Comparison of ENCODE assay signal across 21 cellular contexts in genomic region chr18:10279905-10280658, GRCh38.
"Had no signal": no experiment of that assay in that cellular context is flagged by ENCODE, and none has a peak within 500 bp of the region (broad histone marks: within the 10 kb centered on the region; RNA-seq: fewer than 3 reads in every experiment).

No MANE protein-coding gene starts in this region.

- H3K4me3 ChIP-seq: adrenal gland, SK-N-MC had no signal

- ATAC-seq: activated CD8-positive, alpha-beta T cell treated with anti-CD3 and anti-CD28 coated beads for 36 hours; PC-3; T-cell had no signal

- H3K27ac Mint-ChIP-seq: activated CD8-positive, alpha-beta T cell treated with anti-CD3 and anti-CD28 coated beads for 36 hours; activated naive CD8-positive, alpha-beta T cell treated with anti-CD3 and anti-CD28 coated beads, Interleukin-2, amount 10 ng/mL, durations not matched to agents 7 days and 5 days; T-cell had no signal

- DNase-seq: activated CD4-positive, alpha-beta T cell treated with anti-CD3 and anti-CD28 coated beads, Interleukin-2, amount 50 U/mL, for 1 hour; activated CD4-positive, CD25-positive, alpha-beta regulatory T cell; activated CD8-positive, alpha-beta memory T cell treated with anti-CD3 and anti-CD28 coated beads, Interleukin-2, amount 50 U/mL, for 48 hours; activated CD8-positive, alpha-beta T cell treated with anti-CD3 and anti-CD28 coated beads for 36 hours; activated naive CD4-positive, alpha-beta T cell treated with anti-CD3 and anti-CD28 coated beads, Interleukin-2, amount 50 U/mL, for 16 hours; activated naive CD8-positive, alpha-beta T cell treated with anti-CD3 and anti-CD28 coated beads, Interleukin-2, amount 10 ng/mL, durations not matched to agents 7 days and 5 days; activated T-cell treated with anti-CD3 and anti-CD28 coated beads, Interleukin-2, amount 50 U/mL, for 1 hour; adrenal gland; anterior cingulate cortex; IMR-90; KG1; NCI-H1092; NCI-H1417; NCI-H187; NCI-H2081; NCI-H446; NCI-H524; PC-3; T-cell had no signal

- H3K36me3 ChIP-seq: adrenal gland had no signal

- H3K27ac ChIP-seq: adrenal gland, SK-N-MC, VCaP had no signal

- H3K4me1 ChIP-seq: adrenal gland had no signal

- H3K27me3 ChIP-seq: adrenal gland had no signal

- H3K36me3 Mint-ChIP-seq: activated naive CD8-positive, alpha-beta T cell treated with anti-CD3 and anti-CD28 coated beads, Interleukin-2, amount 10 ng/mL, durations not matched to agents 7 days and 5 days; T-cell had no signal

- H3K9me3 ChIP-seq: adrenal gland had no signal

- H3K4me3 Mint-ChIP-seq: activated CD8-positive, alpha-beta T cell treated with anti-CD3 and anti-CD28 coated beads for 36 hours; activated naive CD8-positive, alpha-beta T cell treated with anti-CD3 and anti-CD28 coated beads, Interleukin-2, amount 10 ng/mL, durations not matched to agents 7 days and 5 days; T-cell had no signal

- H3K27me3 Mint-ChIP-seq: activated CD8-positive, alpha-beta T cell treated with anti-CD3 and anti-CD28 coated beads for 36 hours; activated naive CD8-positive, alpha-beta T cell treated with anti-CD3 and anti-CD28 coated beads, Interleukin-2, amount 10 ng/mL, durations not matched to agents 7 days and 5 days had no signal
